1 cellular context compared by ENCODE assay signal in genomic region chr19:44260695-44261446, GRCh38.
TF ChIP-seq lines count a peak whose summit lies in the region.

No MANE protein-coding gene starts in this region.

TF ChIP-seq in IMR-90, 13 proteins besides CTCF, POLR2A, EP300 and RAD21:
- TF ChIP-seq, protein P1, sequence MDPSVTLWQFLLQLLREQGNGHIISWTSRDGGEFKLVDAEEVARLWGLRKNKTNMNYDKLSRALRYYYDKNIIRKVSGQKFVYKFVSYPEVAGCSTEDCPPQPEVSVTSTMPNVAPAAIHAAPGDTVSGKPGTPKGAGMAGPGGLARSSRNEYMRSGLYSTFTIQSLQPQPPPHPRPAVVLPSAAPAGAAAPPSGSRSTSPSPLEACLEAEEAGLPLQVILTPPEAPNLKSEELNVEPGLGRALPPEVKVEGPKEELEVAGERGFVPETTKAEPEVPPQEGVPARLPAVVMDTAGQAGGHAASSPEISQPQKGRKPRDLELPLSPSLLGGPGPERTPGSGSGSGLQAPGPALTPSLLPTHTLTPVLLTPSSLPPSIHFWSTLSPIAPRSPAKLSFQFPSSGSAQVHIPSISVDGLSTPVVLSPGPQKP (IDR thresholded peaks at IDR 0.05; ENCODE audit: borderline replicate concordance, low read depth, low read length): no peak
- TF ChIP-seq CEBPB (IDR thresholded peaks at IDR 0.05; ENCODE audit: low read depth, low read length): no peak
- no peak for TF ChIP-seq MAFK (IDR thresholded peaks at IDR 0.05; ENCODE audit: low read depth, low read length)
- no peak for TF ChIP-seq RCOR1 (IDR thresholded peaks at IDR 0.05; ENCODE audit: insufficient replicate concordance, low read length)
- TF ChIP-seq MAZ (IDR thresholded peaks at IDR 0.05; ENCODE audit: borderline replicate concordance, low read depth, low read length): no peak
- no peak for TF ChIP-seq CHD1 (IDR thresholded peaks at IDR 0.05; ENCODE audit: low read depth, low read length)
- no peak for TF ChIP-seq NFE2L2 (IDR thresholded peaks at IDR 0.05; ENCODE audit: low read depth, low read length)
- TF ChIP-seq MXI1 (IDR thresholded peaks at IDR 0.05; ENCODE audit: borderline replicate concordance, low read depth, low read length): no peak
- TF ChIP-seq FOS (IDR thresholded peaks at IDR 0.05; ENCODE audit: low read depth, low read length): no peak
- TF ChIP-seq BHLHE40 (IDR thresholded peaks at IDR 0.05; ENCODE audit: low read depth, low read length): no peak
